ENCODE assay signal across 16 cellular contexts in genomic region chr4:69718376-69719293, GRCh38. TPM values are rescaled to one million over a fixed set of nuclear protein-coding genes. Genes with fewer than 3 reads are reported as not detected.
DNase-seq lines count a peak whose midpoint lies in the region; ATAC-seq, FAIRE-seq and TF ChIP-seq lines count a peak whose summit lies in the region.
"Had no signal": no experiment of that assay in that cellular context is flagged by ENCODE, and none has a peak within 500 bp of the region (broad histone marks: within the 10 kb centered on the region; RNA-seq: fewer than 3 reads in every experiment).

No MANE protein-coding gene starts in this region.

- H3K36me3 ChIP-seq in GM23338 (ENCODE audit: insufficient read depth) (no peaks in the 10 kb centered on the region), PC-3 (ENCODE audit: low read depth, low read length) (no peaks in the 10 kb centered on the region), H1 (ENCODE audit: control insufficient read depth in 2 of 4, insufficient read depth in 4 of 4, low read length in 3 of 4) (no peaks in the 10 kb centered on the region)
- H3K36me3 ChIP-seq: BLaER1 treated with 17β-estradiol and CSF1 and Interleukin-3, amounts not matched to agents 10 nM and 100 nM had no signal

- TF ChIP-seq EP300 in H1 (IDR thresholded peaks at IDR 0.05; ENCODE audit: borderline replicate concordance in 1 of 2, low read depth in 2 of 2, low read length in 2 of 2), result no peak

- POLR2A ChIA-PET in PC-3 (lab: Charles Lee; ENCODE audit: unreplicated experiment), result no interaction called here
- POLR2A ChIA-PET in H1 (lab: Charles Lee; ENCODE audit: partially characterized antibody), result no interaction called here

- H3K27ac Mint-ChIP-seq in GM23338 (peak overlapping the region; percentile 68), nephron (peak overlapping the region; percentile 36 to 90 (median 82))
- H3K27ac Mint-ChIP-seq: activated naive CD4-positive, alpha-beta T cell treated with anti-CD3 and anti-CD28 coated beads, Interleukin-2, amount 50 U/mL, for 72 hours; stimulated activated memory B cell treated with anti-CD40 and anti-IgM and Interleukin-4, amounts not matched to agents 10 μg/mL and 1 μg/mL and 100 μg/mL, for 72 hours had no signal

- TF ChIP-seq CTCF in GM23338 (conservative IDR thresholded peaks at IDR 0.05; ENCODE audit: low read depth in 2 of 2) (no peak), PC-3 (conservative IDR thresholded peaks at IDR 0.05; ENCODE audit: low read depth, low read length) (no peak), H1 (IDR thresholded peaks at IDR 0.05; ENCODE audit: control extremely low read depth in 1 of 3, insufficient read depth in 1 of 3, low read depth in 1 of 3, low read length in 3 of 3) (no peak), nephron (IDR thresholded peaks at IDR 0.05; ENCODE audit: unreplicated experiment in 3 of 3) (no peak), dorsolateral prefrontal cortex (IDR thresholded peaks at IDR 0.05 in 54 of 56, conservative IDR thresholded peaks at IDR 0.05 in 2 of 56; ENCODE audit: low read depth in 1 of 56, partially characterized antibody in 56 of 56) (no peak)

- no peaks in the 10 kb centered on the region; the same call in 2 of the 3 replicates for H3K36me3 Mint-ChIP-seq in GM23338 (ENCODE audit: low read depth)
- no peaks in the 10 kb centered on the region for H3K36me3 Mint-ChIP-seq in nephron (ENCODE audit: low read depth)
- H3K36me3 Mint-ChIP-seq: stimulated activated memory B cell treated with anti-CD40 and anti-IgM and Interleukin-4, amounts not matched to agents 10 μg/mL and 1 μg/mL and 100 μg/mL, for 72 hours had no signal

- peak; percentile 29; the same call in 2 of the 3 replicates for ATAC-seq in GM23338
- ATAC-seq in PC-3, result no peak
- ATAC-seq in HG02885 (IDR thresholded peaks at IDR 0.05; ENCODE audit: poor library complexity, unreplicated experiment), result no peak
- ATAC-seq: activated naive CD4-positive, alpha-beta T cell treated with anti-CD3 and anti-CD28 coated beads, Interleukin-2, amount 50 U/mL, for 72 hours; stimulated activated memory B cell treated with anti-CD40 and anti-IgM and Interleukin-4, amounts not matched to agents 10 μg/mL and 1 μg/mL and 100 μg/mL, for 72 hours had no signal

- no peak overlapping the region for H3K18ac ChIP-seq in H1 (ENCODE audit: extremely low read depth, low read length)

- peak; percentile 9 for DNase-seq in GM23338 (ENCODE audit: low spot score)
- peak; percentile 33 for DNase-seq in PC-3
- no peak for DNase-seq in H1 (ENCODE audit: low read depth in 1 of 2, low spot score in 2 of 2)
- no peak for DNase-seq in NCI-H1694 treated with DMSO at 0.1 percent for 48 hours (lab: John Stamatoyannopoulos, UW)
- DNase-seq in dorsolateral prefrontal cortex, result no peak
- DNase-seq in activated CD8-positive, alpha-beta memory T cell treated with anti-CD3 and anti-CD28 coated beads for 24 hours, result no peak
- DNase-seq: cortex of kidney, GF-D8, glutamatergic neuron had no signal

- H4K20me1 ChIP-seq in GM23338 (replicated peaks; ENCODE audit: insufficient read depth), result no peaks in the 10 kb centered on the region
- H4K20me1 ChIP-seq in PC-3 (ENCODE audit: low read length), result no peaks in the 10 kb centered on the region
- no peaks in the 10 kb centered on the region for H4K20me1 ChIP-seq in H1 (replicated peaks in 1 of 2; ENCODE audit: control insufficient read depth in 1 of 2, insufficient read depth in 2 of 2, low read length in 2 of 2)
- H4K20me1 ChIP-seq: BLaER1 treated with 17β-estradiol and CSF1 and Interleukin-3, amounts not matched to agents 10 nM and 100 nM had no signal

- H3K27ac ChIP-seq in GM23338 (ENCODE audit: low read depth), result no peak overlapping the region
- H3K27ac ChIP-seq in PC-3 (ENCODE audit: low read length), result no peak overlapping the region
- H3K27ac ChIP-seq in H1 (ENCODE audit: low read depth, low read length), result no peak overlapping the region
- no peak overlapping the region for H3K27ac ChIP-seq in dorsolateral prefrontal cortex
- H3K27ac ChIP-seq: BLaER1 treated with 17β-estradiol and CSF1 and Interleukin-3, amounts not matched to agents 10 nM and 100 nM; KMS-11; parathyroid adenoma had no signal

- H3K9me2 ChIP-seq in GM23338 (ENCODE audit: insufficient read depth) (no peaks in the 10 kb centered on the region), PC-3 (replicated peaks; ENCODE audit: low read length) (no peaks in the 10 kb centered on the region)

- H2BK12ac ChIP-seq in H1 (ENCODE audit: low read depth, low read length), result no peak overlapping the region

- H2BK120ac ChIP-seq in H1 (replicated peaks; ENCODE audit: low read depth, low read length), result no peak overlapping the region

- intact Hi-C loops in PC-3 (cut with micrococcal nuclease) (no loop called here), dorsolateral prefrontal cortex (cut with DNase I) (no loop called here)

- H3K9ac ChIP-seq in PC-3 (ENCODE audit: low read length), result no peak overlapping the region
- H3K9ac ChIP-seq in H1 (replicated peaks in 1 of 4; ENCODE audit: extremely low read depth in 1 of 4, low read depth in 3 of 4, low read length in 3 of 4), result no peak overlapping the region
- H3K9ac ChIP-seq: BLaER1 treated with 17β-estradiol and CSF1 and Interleukin-3, amounts not matched to agents 10 nM and 100 nM; KMS-11; parathyroid adenoma had no signal

- no peak overlapping the region for H2AFZ ChIP-seq in GM23338
- H2AFZ ChIP-seq in PC-3 (ENCODE audit: low read length), result no peak overlapping the region
- H2AFZ ChIP-seq in H1 (ENCODE audit: low read length), result no peak overlapping the region
- H2AFZ ChIP-seq: parathyroid adenoma had no signal

- H3K4me3 Mint-ChIP-seq in GM23338 (peak overlapping the region; percentile 51), nephron (no peak overlapping the region)
- H3K4me3 Mint-ChIP-seq: stimulated activated memory B cell treated with anti-CD40 and anti-IgM and Interleukin-4, amounts not matched to agents 10 μg/mL and 1 μg/mL and 100 μg/mL, for 72 hours had no signal

- H3K23me2 ChIP-seq in H1 (ENCODE audit: low read depth, low read length), result no peaks in the 10 kb centered on the region

- H3K4me1 ChIP-seq in GM23338 (ENCODE audit: insufficient read depth) (peaks cover 18% of the 10 kb centered on the region), PC-3 (ENCODE audit: insufficient read depth, low read length) (peaks cover 13% of the 10 kb centered on the region), H1 (replicated peaks in 1 of 4; ENCODE audit: control insufficient read depth in 3 of 4, insufficient read depth in 4 of 4, low read length in 3 of 4) (peaks cover 0 to 4% (median 1%) of the 10 kb centered on the region in 4 experiments; a peak in 1 of 7 replicates)
- H3K4me1 ChIP-seq: parathyroid adenoma had no signal

- no peak overlapping the region for H2AK5ac ChIP-seq in H1 (ENCODE audit: low read depth, low read length)

- H2BK5ac ChIP-seq in H1 (ENCODE audit: low read depth, low read length), result no peak overlapping the region

- H3K56ac ChIP-seq in H1 (replicated peaks; ENCODE audit: insufficient read length, low read depth, low read length), result no peak overlapping the region

- no peak for TF ChIP-seq RAD21 in H1 (IDR thresholded peaks at IDR 0.05 in 1 of 2, conservative IDR thresholded peaks at IDR 0.05 in 1 of 2; ENCODE audit: low read depth in 2 of 2, low read length in 2 of 2)

- H3F3A ChIP-seq in GM23338 (replicated peaks; ENCODE audit: low read depth), result no peaks in the 10 kb centered on the region
- H3F3A ChIP-seq in PC-3 (ENCODE audit: low read length, unreplicated experiment), result no peaks in the 10 kb centered on the region

- H4K5ac ChIP-seq in H1 (ENCODE audit: insufficient read length, low read depth, low read length), result no peak overlapping the region

- H3K27me3 ChIP-seq in GM23338 (ENCODE audit: insufficient read depth), result no peaks in the 10 kb centered on the region
- H3K27me3 ChIP-seq in PC-3 (ENCODE audit: low read length), result no peaks in the 10 kb centered on the region
- H3K27me3 ChIP-seq in H1 (replicated peaks in 1 of 4; ENCODE audit: control insufficient read depth in 3 of 4, extremely low read depth in 1 of 4, insufficient read depth in 3 of 4, low read length in 3 of 4), result no peaks in the 10 kb centered on the region
- peaks cover 0 to 4% (median 0%) of the 10 kb centered on the region in 45 donors for H3K27me3 ChIP-seq in dorsolateral prefrontal cortex
- H3K27me3 ChIP-seq: BLaER1 treated with 17β-estradiol and CSF1 and Interleukin-3, amounts not matched to agents 10 nM and 100 nM had no signal

- H3K9me3 ChIP-seq in PC-3 (ENCODE audit: low read length), result no peaks in the 10 kb centered on the region
- H3K9me3 ChIP-seq in H1 (ENCODE audit: insufficient read depth in 2 of 2, low read depth in 1 of 2, low read length in 1 of 2), result no peaks in the 10 kb centered on the region
- H3K9me3 ChIP-seq: BLaER1 treated with 17β-estradiol and CSF1 and Interleukin-3, amounts not matched to agents 10 nM and 100 nM had no signal

- no peak for FAIRE-seq in H1 (lab: Jason Lieb, UNC)

- BruUV-seq in PC-3 (replicated peaks; lab: Mats Ljungman, UMichigan), result no TSS peak

- H3K4me1 Mint-ChIP-seq in GM23338 (peaks cover 13% of the 10 kb centered on the region), nephron (peaks cover 9% of the 10 kb centered on the region)
- H3K4me1 Mint-ChIP-seq: stimulated activated memory B cell treated with anti-CD40 and anti-IgM and Interleukin-4, amounts not matched to agents 10 μg/mL and 1 μg/mL and 100 μg/mL, for 72 hours had no signal

- no peak overlapping the region for H4K91ac ChIP-seq in H1 (replicated peaks; ENCODE audit: insufficient read length, low read length)

- H3K27me3 Mint-ChIP-seq in GM23338 (ENCODE audit: insufficient read depth, low read depth, poor library complexity), result peaks cover 1% of the 10 kb centered on the region
- H3K27me3 Mint-ChIP-seq in nephron (ENCODE audit: low read depth), result no peaks in the 10 kb centered on the region
- H3K27me3 Mint-ChIP-seq: stimulated activated memory B cell treated with anti-CD40 and anti-IgM and Interleukin-4, amounts not matched to agents 10 μg/mL and 1 μg/mL and 100 μg/mL, for 72 hours had no signal

- H2BK20ac ChIP-seq in H1 (ENCODE audit: low read length), result no peak overlapping the region

- H3K4ac ChIP-seq in H1 (replicated peaks; ENCODE audit: insufficient read length, low read depth, low read length), result no peak overlapping the region

- H3K79me2 ChIP-seq in GM23338 (replicated peaks; ENCODE audit: insufficient read depth), result no peaks in the 10 kb centered on the region
- H3K79me2 ChIP-seq in PC-3 (ENCODE audit: low read length), result no peaks in the 10 kb centered on the region
- H3K79me2 ChIP-seq in H1 (ENCODE audit: control insufficient read depth in 1 of 2, insufficient read depth in 2 of 2, low read length in 2 of 2), result no peaks in the 10 kb centered on the region
- H3K79me2 ChIP-seq: parathyroid adenoma had no signal

- peak overlapping the region; percentile 68 for H3K4me2 ChIP-seq in GM23338
- peak overlapping the region; percentile 14; the same call in 1 of the 2 replicates for H3K4me2 ChIP-seq in PC-3 (ENCODE audit: low read length)
- H3K4me2 ChIP-seq in H1 (ENCODE audit: insufficient read depth in 1 of 2, low read depth in 2 of 2, low read length in 2 of 2), result peak overlapping the region in 1 of 2 experiments; percentile 35; a peak in 2 of 4 replicates
- H3K4me2 ChIP-seq: KMS-11 had no signal

- H3K4me3 ChIP-seq in GM23338 (peak overlapping the region; percentile 38), PC-3 (ENCODE audit: low read length) (no peak overlapping the region), H1 (ENCODE audit: extremely low read depth in 1 of 4, insufficient read depth in 2 of 4, low read depth in 3 of 4, low read length in 4 of 4) (peak overlapping the region in 1 of 4 experiments; percentile 27; a peak in 1 of 8 replicates), dorsolateral prefrontal cortex (no peak overlapping the region)
- H3K4me3 ChIP-seq: BLaER1 treated with 17β-estradiol and CSF1 and Interleukin-3, amounts not matched to agents 10 nM and 100 nM had no signal

- no peak overlapping the region for H4K8ac ChIP-seq in H1 (ENCODE audit: extremely low read depth, insufficient read depth, low read length)

- no peak overlapping the region for H2BK15ac ChIP-seq in H1 (ENCODE audit: low read length)

- H3K79me1 ChIP-seq in H1 (ENCODE audit: low read depth, low read length), result no peaks in the 10 kb centered on the region

- CTCF ChIA-PET in PC-3 (lab: Charles Lee) (no interaction called here), H1 (lab: Charles Lee; ENCODE audit: partially characterized antibody) (no interaction called here)

- H3K9me3 Mint-ChIP-seq in GM23338, result peaks cover 4% of the 10 kb centered on the region; the same call in 1 of the 3 replicates
- H3K9me3 Mint-ChIP-seq in nephron, result peaks cover 5% of the 10 kb centered on the region
- H3K9me3 Mint-ChIP-seq: activated naive CD4-positive, alpha-beta T cell treated with anti-CD3 and anti-CD28 coated beads, Interleukin-2, amount 50 U/mL, for 72 hours; stimulated activated memory B cell treated with anti-CD40 and anti-IgM and Interleukin-4, amounts not matched to agents 10 μg/mL and 1 μg/mL and 100 μg/mL, for 72 hours had no signal

- no peak for TF ChIP-seq POLR2A in H1 (IDR thresholded peaks at IDR 0.05; ENCODE audit: control extremely low read depth in 1 of 2, low read depth in 2 of 2, low read length in 2 of 2)

- no peak overlapping the region for H3K23ac ChIP-seq in H1 (ENCODE audit: insufficient read length)

- no peak overlapping the region for H3K14ac ChIP-seq in H1 (ENCODE audit: insufficient read length)

- 54% methylated on average over 4 of the region's 4 CpGs; no CpG with 5 or more reads in 1 of the 2 experiments for WGBS in H1 (ENCODE audit: extremely low coverage in 1 of 2, insufficient coverage in 1 of 2, insufficient read length in 1 of 2, insufficient replicate concordance in 2 of 2, low coverage in 1 of 2, low lambda C conversion rate in 2 of 2, missing lambda C conversion rate in 1 of 2), 2 experiments

RNA-seq across cellular contexts. Expression of gene SULT1B1, which starts 41.8 kb away (rescaled TPM):
- total RNA-seq in GM23338 (2014; rRNA removed; shearing (Covaris generic)), result not detected in 2 replicates
- polyA plus RNA-seq in GM23338 (2016; fragmentation: Nextera tagmentation; extraction: Ambion mirVana), result not detected in 2 replicates
- 0.04 and 0.17 TPM in 2 replicates for total RNA-seq in PC-3 (2014; rRNA removed)
- not detected in 2 replicates for total RNA-seq in H1 (2021; fragmentation: NEBNext Ultra II Directional; extraction: Animal tissue kit (Norgen Biotek cat#: 25700))
- polyA plus RNA-seq in H1 (2011; rRNA removed), result not detected in 2 replicates
- polyA plus RNA-seq in H1 (2011; cell fraction: cytosol; rRNA removed), result not detected
- polyA plus RNA-seq in H1 (2011; cell fraction: nucleus; rRNA removed), result not detected
- polyA plus RNA-seq in H1 (2012, experiment 1 of 2), result not detected in 4 replicates
- not detected for polyA plus RNA-seq in H1 (2012, experiment 2 of 2)
- polyA plus RNA-seq in H1 (2013, experiment 1 of 2), result not detected
- not detected for polyA plus RNA-seq in H1 (2013, experiment 2 of 2)
- not detected in 2 replicates for polyA minus RNA-seq in H1 (2011; rRNA and poly(A)+ RNA removed)
- not detected for polyA minus RNA-seq in H1 (2011; cell fraction: cytosol; rRNA and poly(A)+ RNA removed)
- polyA minus RNA-seq in H1 (2011; cell fraction: nucleus; rRNA and poly(A)+ RNA removed), result not detected
- total RNA-seq in dorsolateral prefrontal cortex, result 1 to 10 TPM in 85 of 120 experiments, under 1 TPM in 35; 0.22 to 6.4 (median 1.6) TPM

Comparison
In these comparisons a context has a peak if more than half of its experiments do, and no peak if none do; other contexts are left out.
1. DNase-seq: peak in GM23338 (single experiment) and PC-3 (single experiment); none in H1 (0 of 2), NCI-H1694 treated with DMSO at 0.1 percent for 48 hours (single experiment), dorsolateral prefrontal cortex (0 of 10) and activated CD8-positive, alpha-beta memory T cell treated with anti-CD3 and anti-CD28 coated beads for 24 hours (single experiment).